In the genomic region with DNA sequence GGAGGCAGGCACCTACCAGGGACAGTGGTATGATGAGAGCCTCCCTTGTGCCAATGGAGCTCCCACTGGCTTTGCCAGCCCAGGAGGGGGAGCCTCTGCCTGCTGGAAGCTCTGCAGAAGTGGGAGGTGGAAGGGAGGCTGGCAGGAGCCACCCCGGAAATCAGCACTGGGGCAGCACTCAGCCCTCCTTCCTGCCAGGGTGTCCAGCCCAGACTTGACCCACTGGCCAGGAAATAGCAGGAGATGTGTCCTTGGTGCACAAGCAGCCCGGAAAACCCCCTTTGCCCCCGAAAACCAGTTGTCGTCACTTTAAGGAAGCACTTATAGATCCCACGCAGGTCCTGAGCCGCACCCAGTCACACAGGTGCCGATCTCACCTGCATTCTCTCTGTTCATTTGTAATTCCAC, we compare ENCODE assay signal across 1 cellular context.
TF ChIP-seq lines count a peak whose summit lies in the region.

No MANE protein-coding gene starts in this region.

TF ChIP-seq in SK-N-SH, 30 proteins besides CTCF, POLR2A, EP300 and RAD21:
- TF ChIP-seq MEF2A (IDR thresholded peaks at IDR 0.05; ENCODE audit: borderline replicate concordance, low read depth), result no peak
- TF ChIP-seq FOSL2 (IDR thresholded peaks at IDR 0.05; ENCODE audit: borderline replicate concordance, low read depth), result no peak
- TF ChIP-seq SMC3 (IDR thresholded peaks at IDR 0.05; ENCODE audit: low read depth, low read length), result peak; percentile 92
- no peak for TF ChIP-seq CHD2 (IDR thresholded peaks at IDR 0.05; ENCODE audit: low read length, partially characterized antibody)
